ENCODE assay signal across 26 cellular contexts in genomic region chr16:46583036-46583435, GRCh38. TPM values are rescaled to one million over a fixed set of nuclear protein-coding genes. Genes with fewer than 3 reads are reported as not detected.
DNase-seq lines count a peak whose midpoint lies in the region.
"Had no signal": no experiment of that assay in that cellular context is flagged by ENCODE, and none has a peak within 500 bp of the region (broad histone marks: within the 10 kb centered on the region; RNA-seq: fewer than 3 reads in every experiment).

No MANE protein-coding gene starts in this region.

- peak overlapping the region; percentile 11 for H3K27ac Mint-ChIP-seq in activated CD4-positive, alpha-beta T cell treated with anti-CD3 and anti-CD28 coated beads, Interleukin-2, amount 10 ng/mL, durations not matched to agents 7 days and 5 days
- H3K27ac Mint-ChIP-seq in activated T-cell treated with anti-CD3 and anti-CD28 coated beads, Interleukin-2, amount 50 U/mL, for 24 hours = no peak overlapping the region
- H3K27ac Mint-ChIP-seq in CD4-positive, alpha-beta memory T cell = peak overlapping the region in 2 of 7 donors; percentile 7 to 8
- H3K27ac Mint-ChIP-seq: activated naive CD4-positive, alpha-beta T cell treated with anti-CD3 and anti-CD28 coated beads, Interleukin-2, amount 50 U/mL, for 24 hours had no signal

- no peaks in the 10 kb centered on the region for H3K27me3 Mint-ChIP-seq in activated CD4-positive, alpha-beta T cell treated with anti-CD3 and anti-CD28 coated beads, Interleukin-2, amount 10 ng/mL, durations not matched to agents 7 days and 5 days
- no peaks in the 10 kb centered on the region for H3K27me3 Mint-ChIP-seq in activated T-cell treated with anti-CD3 and anti-CD28 coated beads, Interleukin-2, amount 50 U/mL, for 24 hours
- no peaks in the 10 kb centered on the region for H3K27me3 Mint-ChIP-seq in CD4-positive, alpha-beta memory T cell
- H3K27me3 Mint-ChIP-seq: activated naive CD4-positive, alpha-beta T cell treated with anti-CD3 and anti-CD28 coated beads, Interleukin-2, amount 50 U/mL, for 24 hours had no signal

- peaks cover 73% of the 10 kb centered on the region for H3K36me3 Mint-ChIP-seq in activated CD4-positive, alpha-beta T cell treated with anti-CD3 and anti-CD28 coated beads, Interleukin-2, amount 10 ng/mL, durations not matched to agents 7 days and 5 days (ENCODE audit: low read depth)
- peaks cover 71% of the 10 kb centered on the region for H3K36me3 Mint-ChIP-seq in activated T-cell treated with anti-CD3 and anti-CD28 coated beads, Interleukin-2, amount 50 U/mL, for 24 hours (ENCODE audit: low read depth)
- H3K36me3 Mint-ChIP-seq in CD4-positive, alpha-beta memory T cell = peaks cover 19 to 22% of the 10 kb centered on the region in 2 donors

- peaks cover 9% of the 10 kb centered on the region for H3K4me1 Mint-ChIP-seq in activated CD4-positive, alpha-beta T cell treated with anti-CD3 and anti-CD28 coated beads, Interleukin-2, amount 10 ng/mL, durations not matched to agents 7 days and 5 days
- peaks cover 3% of the 10 kb centered on the region for H3K4me1 Mint-ChIP-seq in activated T-cell treated with anti-CD3 and anti-CD28 coated beads, Interleukin-2, amount 50 U/mL, for 24 hours (ENCODE audit: low read depth)
- peaks cover 6 to 15% (median 6%) of the 10 kb centered on the region in 4 donors for H3K4me1 Mint-ChIP-seq in CD4-positive, alpha-beta memory T cell
- H3K4me1 Mint-ChIP-seq: activated naive CD4-positive, alpha-beta T cell treated with anti-CD3 and anti-CD28 coated beads, Interleukin-2, amount 50 U/mL, for 24 hours had no signal

- no peak for DNase-seq in activated CD4-positive, alpha-beta T cell treated with anti-CD3 and anti-CD28 coated beads, Interleukin-2, amount 10 ng/mL, durations not matched to agents 7 days and 5 days
- DNase-seq in activated CD4-positive, alpha-beta T cell treated with anti-CD3 and anti-CD28 coated beads for 4 hours = no peak
- DNase-seq in MV-4-11 (lab: John Stamatoyannopoulos, UW) (peak; percentile 13), caudate nucleus (lab: John Stamatoyannopoulos, UW) (peak in 31 of 61 donors; percentile 1 to 83 (median 14)), putamen (ENCODE audit: low spot score) (peak; percentile 39), NCI-H1105 treated with DMSO at 0.1 percent for 48 hours (lab: John Stamatoyannopoulos, UW) (no peak)
- DNase-seq in activated T-cell treated with anti-CD3 and anti-CD28 coated beads, Interleukin-2, amount 50 U/mL, for 24 hours = no peak
- DNase-seq in CD4-positive, alpha-beta memory T cell = no peak
- DNase-seq: activated T-cell treated with anti-CD3 and anti-CD28 coated beads, Interleukin-2, amount 50 U/mL, for 48 hours; BE2C; Calu3; central memory CD4-positive, alpha-beta T cell; HCEC 1CT; lower lobe of right lung; mucosa of descending colon; NCI-H1092; NCI-H187 treated with DMSO at 0.1 percent for 48 hours; NCI-H2227 treated with DMSO at 0.1 percent for 48 hours; NCI-H69; psoas muscle; upper lobe of left lung; WERI-Rb-1 had no signal

- no peaks in the 10 kb centered on the region for H3K27me3 ChIP-seq in CD4-positive, alpha-beta memory T cell (ENCODE audit: insufficient read depth, low read length)
- H3K27me3 ChIP-seq: ascending aorta, BE2C, SJSA1, upper lobe of left lung had no signal

- H3K27ac ChIP-seq in caudate nucleus (ENCODE audit: low read depth, low read length) = no peak overlapping the region
- no peak overlapping the region for H3K27ac ChIP-seq in CD4-positive, alpha-beta memory T cell (ENCODE audit: low read depth, low read length)
- H3K27ac ChIP-seq: A549, ascending aorta, lower lobe of right lung, psoas muscle, SJSA1, upper lobe of left lung, WERI-Rb-1 had no signal

- H3K4me1 ChIP-seq in CD4-positive, alpha-beta memory T cell (ENCODE audit: insufficient read depth, low read length) = peaks cover 10% of the 10 kb centered on the region
- H3K4me1 ChIP-seq: A549, ascending aorta, BE2C, lower lobe of right lung, psoas muscle, SJSA1, upper lobe of left lung had no signal

- POLR2A ChIA-PET in activated CD4-positive, alpha-beta T cell treated with anti-CD3 and anti-CD28 coated beads, Interleukin-2, amount 10 ng/mL, durations not matched to agents 7 days and 5 days (lab: Charles Lee) = no interaction called here
- POLR2A ChIA-PET in CD4-positive, alpha-beta memory T cell (lab: Charles Lee; ENCODE audit: partially characterized antibody) = no interaction called here

- intact Hi-C loops in CD4-positive, alpha-beta memory T cell (cut with micrococcal nuclease) = no loop called here

- H3K9me3 ChIP-seq in CD4-positive, alpha-beta memory T cell (ENCODE audit: control insufficient read depth in 1 of 2, low read length in 2 of 2) = peaks cover 0 to 8% of the 10 kb centered on the region in 2 donors
- H3K9me3 ChIP-seq: A549, BE2C, psoas muscle, SJSA1 had no signal

- H3K4me3 Mint-ChIP-seq in activated CD4-positive, alpha-beta T cell treated with anti-CD3 and anti-CD28 coated beads, Interleukin-2, amount 10 ng/mL, durations not matched to agents 7 days and 5 days = no peak overlapping the region
- H3K4me3 Mint-ChIP-seq in activated T-cell treated with anti-CD3 and anti-CD28 coated beads, Interleukin-2, amount 50 U/mL, for 24 hours = no peak overlapping the region
- H3K4me3 Mint-ChIP-seq in CD4-positive, alpha-beta memory T cell = peak overlapping the region in 4 of 8 donors; percentile 9 to 26 (median 22)
- H3K4me3 Mint-ChIP-seq: activated naive CD4-positive, alpha-beta T cell treated with anti-CD3 and anti-CD28 coated beads, Interleukin-2, amount 50 U/mL, for 24 hours had no signal

- H3K36me3 ChIP-seq in CD4-positive, alpha-beta memory T cell (ENCODE audit: insufficient read depth, low read length) = no peaks in the 10 kb centered on the region
- H3K36me3 ChIP-seq: ascending aorta, lower lobe of right lung, upper lobe of left lung had no signal

- peaks cover 19% of the 10 kb centered on the region for H3K9me3 Mint-ChIP-seq in activated CD4-positive, alpha-beta T cell treated with anti-CD3 and anti-CD28 coated beads, Interleukin-2, amount 10 ng/mL, durations not matched to agents 7 days and 5 days
- H3K9me3 Mint-ChIP-seq in activated T-cell treated with anti-CD3 and anti-CD28 coated beads, Interleukin-2, amount 50 U/mL, for 24 hours = peaks cover 27% of the 10 kb centered on the region
- H3K9me3 Mint-ChIP-seq in CD4-positive, alpha-beta memory T cell = peaks cover 7 to 38% (median 24%) of the 10 kb centered on the region in 8 donors

- CTCF ChIA-PET in activated CD4-positive, alpha-beta T cell treated with anti-CD3 and anti-CD28 coated beads, Interleukin-2, amount 10 ng/mL, durations not matched to agents 7 days and 5 days (lab: Charles Lee) = interaction anchor here (1.0 kb wide), 1 partner anchor 23 kb away, joined by 6 read pairs; no protein-coding TSS in a partner anchor
- CTCF ChIA-PET in CD4-positive, alpha-beta memory T cell (lab: Charles Lee; ENCODE audit: partially characterized antibody) = interaction anchor here (0.9 to 2.4 kb wide), 3 partner anchors 23 to 1582 kb away, joined by 3 to 8 read pairs (median 6); no protein-coding TSS in a partner anchor

- no peak overlapping the region for H3K4me3 ChIP-seq in CD4-positive, alpha-beta memory T cell (ENCODE audit: low read length in 2 of 2)
- H3K4me3 ChIP-seq: A549, ascending aorta, lower lobe of right lung, mucosa of descending colon, psoas muscle, SJSA1, upper lobe of left lung had no signal

RNA-seq across cellular contexts. Expression of gene SHCBP1, which starts 38.1 kb away (rescaled TPM):
- total RNA-seq in activated CD4-positive, alpha-beta T cell treated with anti-CD3 and anti-CD28 coated beads, Interleukin-2, amount 10 ng/mL, durations not matched to agents 7 days and 5 days = 10 to 100 TPM; 42.0 to 51.6 TPM
- total RNA-seq in CD4-positive, alpha-beta memory T cell = under 1 TPM; 0.36 to 0.55 TPM
- polyA plus RNA-seq in CD4-positive, alpha-beta memory T cell = under 1 TPM; 0.11 to 0.49 TPM

Comparison
In these comparisons a context has a peak if more than half of its experiments do, and no peak if none do; other contexts are left out.
1. DNase-seq: peak in MV-4-11 (single experiment), caudate nucleus (31 of 61) and putamen (single experiment); none in activated CD4-positive, alpha-beta T cell treated with anti-CD3 and anti-CD28 coated beads, Interleukin-2, amount 10 ng/mL, durations not matched to agents 7 days and 5 days (single experiment), activated CD4-positive, alpha-beta T cell treated with anti-CD3 and anti-CD28 coated beads for 4 hours (0 of 2), NCI-H1105 treated with DMSO at 0.1 percent for 48 hours (single experiment), activated T-cell treated with anti-CD3 and anti-CD28 coated beads, Interleukin-2, amount 50 U/mL, for 24 hours (single experiment) and CD4-positive, alpha-beta memory T cell (0 of 5).
2. RNA of gene SHCBP1, which starts 38.1 kb away (total RNA-seq): 42.0 to 51.6 TPM in activated CD4-positive, alpha-beta T cell treated with anti-CD3 and anti-CD28 coated beads, Interleukin-2, amount 10 ng/mL, durations not matched to agents 7 days and 5 days; 0.36 to 0.55 TPM in CD4-positive, alpha-beta memory T cell; every median in the first group is over 10 times any median in the second.